Comparison of ENCODE assay signal across 8 cellular contexts in genomic region chr5:149114403-149115312, GRCh38. TPM values are rescaled to one million over a fixed set of nuclear protein-coding genes. Genes with fewer than 3 reads are reported as not detected.
DNase-seq lines count a peak whose midpoint lies in the region; ATAC-seq, FAIRE-seq and TF ChIP-seq lines count a peak whose summit lies in the region.

No MANE protein-coding gene starts in this region.

- ATAC-seq in GM19455 (IDR thresholded peaks at IDR 0.05; ENCODE audit: unreplicated experiment), result peak; percentile 86
- ATAC-seq in left ventricle myocardium superior, result peak; percentile 97

- H3K4me3 ChIP-seq in adipocyte (ENCODE audit: low read length) (no peak overlapping the region), retinal pigment epithelial cell (ENCODE audit: low read length) (no peak overlapping the region)

- H3K4me1 ChIP-seq in adipocyte (ENCODE audit: control insufficient read depth, insufficient read depth, low read length), result peaks cover 19% of the 10 kb centered on the region

- TF ChIP-seq CTCF in retinal pigment epithelial cell (conservative IDR thresholded peaks at IDR 0.05; ENCODE audit: low read depth, low read length), result peak; percentile 89

- FAIRE-seq in HTR-8/SVneo (lab: Jason Lieb, UNC), result peak; percentile 40

- intact Hi-C loops in left ventricle myocardium superior (cut with micrococcal nuclease), result loop anchor here (5.0 kb wide), 1 partner anchor 382 kb away; no protein-coding TSS in a partner anchor

- no peaks in the 10 kb centered on the region for H3K36me3 ChIP-seq in adipocyte (ENCODE audit: control insufficient read depth, insufficient read depth, low read length, severe bottlenecking)

- H3K9me3 ChIP-seq in adipocyte (ENCODE audit: control insufficient read depth, low read length), result no peaks in the 10 kb centered on the region

- DNase-seq in DMS153 (lab: John Stamatoyannopoulos, UW), result peak; percentile 12
- DNase-seq in HTR-8/SVneo (ENCODE audit: insufficient read length, low spot score), result peak; percentile 56
- peak; percentile 79 for DNase-seq in RPMI7951 (ENCODE audit: low read depth)
- peak; percentile 91 for DNase-seq in adipocyte (ENCODE audit: low read depth)
- DNase-seq in left ventricle myocardium superior, result no peak
- DNase-seq in retinal pigment epithelial cell (ENCODE audit: low read depth), result peak; percentile 34
- DNase-seq in GOT3 (lab: John Stamatoyannopoulos, UW), result no peak

- no peaks in the 10 kb centered on the region for H3K27me3 ChIP-seq in adipocyte (replicated peaks; ENCODE audit: control insufficient read depth, insufficient read depth, low read length)

- peak overlapping the region; percentile 55 for H3K9ac ChIP-seq in adipocyte (ENCODE audit: low read length)

RNA-seq across cellular contexts. Expression of gene ABLIM3, which starts 26.6 kb away (rescaled TPM):
- 19.1 and 25.1 TPM in 2 replicates for total RNA-seq in RPMI7951 (2014; rRNA removed; shearing (Covaris generic))
- total RNA-seq in left ventricle myocardium superior, result 130 TPM

RNA-seq across cellular contexts. Expression of gene SH3TC2, which starts 51.8 kb away (rescaled TPM):
- 9.3 and 13.0 TPM in 2 replicates for total RNA-seq in RPMI7951 (2014; rRNA removed; shearing (Covaris generic))
- total RNA-seq in left ventricle myocardium superior, result 15.7 TPM

Comparison
In these comparisons a context has a peak if more than half of its experiments do, and no peak if none do; other contexts are left out.
1. DNase-seq: peak in DMS153 (single experiment), HTR-8/SVneo (single experiment), RPMI7951 (single experiment), adipocyte (single experiment) and retinal pigment epithelial cell (single experiment); none in left ventricle myocardium superior (single experiment) and GOT3 (single experiment).